8 cellular contexts compared by ENCODE assay signal in genomic region chr13:22114630-22115311, GRCh38.
A peak's percentile ranks its signal among the peaks of the same experiment; 100 is the strongest.
DNase-seq lines count a peak whose midpoint lies in the region; ATAC-seq and TF ChIP-seq lines count a peak whose summit lies in the region.

No MANE protein-coding gene starts in this region.

- ATAC-seq in GM19455 (IDR thresholded peaks at IDR 0.05; ENCODE audit: unreplicated experiment) (peak; percentile 81), HG03432 (IDR thresholded peaks at IDR 0.05; ENCODE audit: unreplicated experiment) (peak; percentile 91)

- no peaks in the 10 kb centered on the region for H3K9me3 ChIP-seq in MG63

- WGBS in lower leg skin, 2 donors: 69 to 76% methylated on average over 9 of the region's 9 CpGs

- TF ChIP-seq POLR2A in lower leg skin (IDR thresholded peaks at IDR 0.05): no peak

- DNase-seq in GM12865 (ENCODE audit: low read depth): peak; percentile 95
- DNase-seq in activated CD8-positive, alpha-beta memory T cell treated with anti-CD3 and anti-CD28 coated beads, Interleukin-2, amount 50 U/mL, for 24 hours (ENCODE audit: extremely low read depth): peak; percentile 8
- peak; percentile 97 for DNase-seq in renal cortical epithelial cell (ENCODE audit: low read depth)
- no peak for DNase-seq in islet precursor cell
- DNase-seq in lower leg skin (ENCODE audit: low spot score in 2 of 2): no peak
- DNase-seq in MG63: no peak

- H3K4me3 ChIP-seq in GM12865 (ENCODE audit: low read depth, low read length): 0 out of 2 replicates have a peak overlapping the region, but pooled peaks have one; percentile 8
- no peak overlapping the region for H3K4me3 ChIP-seq in lower leg skin (ENCODE audit: low read depth, poor library complexity, severe bottlenecking)
- no peak overlapping the region for H3K4me3 ChIP-seq in MG63

- no peaks in the 10 kb centered on the region for H3K27me3 ChIP-seq in MG63

- TF ChIP-seq CTCF in GM12865 (IDR thresholded peaks at IDR 0.05; ENCODE audit: insufficient read depth, low read depth, low read length, missing control alignments): no peak
- no peak for TF ChIP-seq CTCF in lower leg skin (IDR thresholded peaks at IDR 0.05)

- intact Hi-C loops in lower leg skin (cut with DNase I; ENCODE audit: low total_unique reads): no loop called here

- no peaks in the 10 kb centered on the region for H3K36me3 ChIP-seq in MG63

Comparison
In these comparisons a context has a peak if more than half of its experiments do, and no peak if none do; other contexts are left out.
1. DNase-seq: peak in GM12865 (single experiment), activated CD8-positive, alpha-beta memory T cell treated with anti-CD3 and anti-CD28 coated beads, Interleukin-2, amount 50 U/mL, for 24 hours (single experiment) and renal cortical epithelial cell (single experiment); none in islet precursor cell (single experiment), lower leg skin (0 of 2) and MG63 (single experiment).